1 cellular context compared by ENCODE assay signal in the genomic region with DNA sequence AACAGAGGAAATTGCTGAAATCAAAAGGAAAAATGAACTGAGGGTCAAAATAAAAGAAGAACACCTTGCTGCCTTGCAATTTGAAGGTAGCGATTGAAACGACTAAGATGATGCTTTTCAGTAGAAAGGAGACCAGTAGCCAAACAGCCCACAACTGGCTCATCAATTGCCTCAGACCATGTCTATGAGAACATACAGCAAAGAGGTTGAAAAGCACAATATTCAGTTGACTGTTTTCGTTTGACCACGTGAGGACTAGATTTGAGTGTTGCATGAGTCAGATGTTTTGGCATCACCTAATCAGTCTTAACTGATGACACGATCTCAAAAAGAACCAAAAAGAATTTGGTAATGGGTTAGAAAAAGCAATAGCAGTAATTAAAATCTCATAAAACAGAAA.
TF ChIP-seq lines count a peak whose summit lies in the region.

No MANE protein-coding gene starts in this region.

TF ChIP-seq in HepG2, 621 proteins besides CTCF, POLR2A, EP300 and RAD21:
- TF ChIP-seq, protein P1, sequence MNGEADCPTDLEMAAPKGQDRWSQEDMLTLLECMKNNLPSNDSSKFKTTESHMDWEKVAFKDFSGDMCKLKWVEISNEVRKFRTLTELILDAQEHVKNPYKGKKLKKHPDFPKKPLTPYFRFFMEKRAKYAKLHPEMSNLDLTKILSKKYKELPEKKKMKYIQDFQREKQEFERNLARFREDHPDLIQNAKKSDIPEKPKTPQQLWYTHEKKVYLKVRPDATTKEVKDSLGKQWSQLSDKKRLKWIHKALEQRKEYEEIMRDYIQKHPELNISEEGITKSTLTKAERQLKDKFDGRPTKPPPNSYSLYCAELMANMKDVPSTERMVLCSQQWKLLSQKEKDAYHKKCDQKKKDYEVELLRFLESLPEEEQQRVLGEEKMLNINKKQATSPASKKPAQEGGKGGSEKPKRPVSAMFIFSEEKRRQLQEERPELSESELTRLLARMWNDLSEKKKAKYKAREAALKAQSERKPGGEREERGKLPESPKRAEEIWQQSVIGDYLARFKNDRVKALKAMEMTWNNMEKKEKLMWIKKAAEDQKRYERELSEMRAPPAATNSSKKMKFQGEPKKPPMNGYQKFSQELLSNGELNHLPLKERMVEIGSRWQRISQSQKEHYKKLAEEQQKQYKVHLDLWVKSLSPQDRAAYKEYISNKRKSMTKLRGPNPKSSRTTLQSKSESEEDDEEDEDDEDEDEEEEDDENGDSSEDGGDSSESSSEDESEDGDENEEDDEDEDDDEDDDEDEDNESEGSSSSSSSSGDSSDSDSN (CRISPR knock-in tag; IDR thresholded peaks at IDR 0.05): no peak
- TF ChIP-seq, protein P2, sequence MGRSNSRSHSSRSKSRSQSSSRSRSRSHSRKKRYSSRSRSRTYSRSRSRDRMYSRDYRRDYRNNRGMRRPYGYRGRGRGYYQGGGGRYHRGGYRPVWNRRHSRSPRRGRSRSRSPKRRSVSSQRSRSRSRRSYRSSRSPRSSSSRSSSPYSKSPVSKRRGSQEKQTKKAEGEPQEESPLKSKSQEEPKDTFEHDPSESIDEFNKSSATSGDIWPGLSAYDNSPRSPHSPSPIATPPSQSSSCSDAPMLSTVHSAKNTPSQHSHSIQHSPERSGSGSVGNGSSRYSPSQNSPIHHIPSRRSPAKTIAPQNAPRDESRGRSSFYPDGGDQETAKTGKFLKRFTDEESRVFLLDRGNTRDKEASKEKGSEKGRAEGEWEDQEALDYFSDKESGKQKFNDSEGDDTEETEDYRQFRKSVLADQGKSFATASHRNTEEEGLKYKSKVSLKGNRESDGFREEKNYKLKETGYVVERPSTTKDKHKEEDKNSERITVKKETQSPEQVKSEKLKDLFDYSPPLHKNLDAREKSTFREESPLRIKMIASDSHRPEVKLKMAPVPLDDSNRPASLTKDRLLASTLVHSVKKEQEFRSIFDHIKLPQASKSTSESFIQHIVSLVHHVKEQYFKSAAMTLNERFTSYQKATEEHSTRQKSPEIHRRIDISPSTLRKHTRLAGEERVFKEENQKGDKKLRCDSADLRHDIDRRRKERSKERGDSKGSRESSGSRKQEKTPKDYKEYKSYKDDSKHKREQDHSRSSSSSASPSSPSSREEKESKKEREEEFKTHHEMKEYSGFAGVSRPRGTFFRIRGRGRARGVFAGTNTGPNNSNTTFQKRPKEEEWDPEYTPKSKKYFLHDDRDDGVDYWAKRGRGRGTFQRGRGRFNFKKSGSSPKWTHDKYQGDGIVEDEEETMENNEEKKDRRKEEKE (IDR thresholded peaks at IDR 0.05): no peak
- TF ChIP-seq TARDBP (CRISPR knock-in tag; IDR thresholded peaks at IDR 0.05) (no peak), RFXAP (CRISPR knock-in tag; IDR thresholded peaks at IDR 0.05; ENCODE audit: borderline replicate concordance) (no peak), FOSL2 (CRISPR knock-in tag; IDR thresholded peaks at IDR 0.05) (no peak), ZNF883 (CRISPR knock-in tag; IDR thresholded peaks at IDR 0.05; ENCODE audit: not compliant biosample characterization) (no peak), HDAC6 (IDR thresholded peaks at IDR 0.05; ENCODE audit: low read depth, low read length) (no peak), KLF13 (CRISPR knock-in tag; IDR thresholded peaks at IDR 0.05) (no peak), ZNF567 (CRISPR knock-in tag; IDR thresholded peaks at IDR 0.05; ENCODE audit: borderline replicate concordance) (no peak), ELF3 (CRISPR knock-in tag; IDR thresholded peaks at IDR 0.05) (no peak), SOX6 (IDR thresholded peaks at IDR 0.05) (no peak), SOX6 (CRISPR knock-in tag; IDR thresholded peaks at IDR 0.05) (no peak), SYNCRIP (IDR thresholded peaks at IDR 0.05; ENCODE audit: insufficient read depth, low read depth, low read length) (no peak), PAWR (CRISPR knock-in tag; IDR thresholded peaks at IDR 0.05; ENCODE audit: borderline replicate concordance) (no peak)
- TF ChIP-seq, protein P3, sequence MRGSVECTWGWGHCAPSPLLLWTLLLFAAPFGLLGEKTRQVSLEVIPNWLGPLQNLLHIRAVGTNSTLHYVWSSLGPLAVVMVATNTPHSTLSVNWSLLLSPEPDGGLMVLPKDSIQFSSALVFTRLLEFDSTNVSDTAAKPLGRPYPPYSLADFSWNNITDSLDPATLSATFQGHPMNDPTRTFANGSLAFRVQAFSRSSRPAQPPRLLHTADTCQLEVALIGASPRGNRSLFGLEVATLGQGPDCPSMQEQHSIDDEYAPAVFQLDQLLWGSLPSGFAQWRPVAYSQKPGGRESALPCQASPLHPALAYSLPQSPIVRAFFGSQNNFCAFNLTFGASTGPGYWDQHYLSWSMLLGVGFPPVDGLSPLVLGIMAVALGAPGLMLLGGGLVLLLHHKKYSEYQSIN (CRISPR knock-in tag; IDR thresholded peaks at IDR 0.05; ENCODE audit: borderline replicate concordance): no peak
- TF ChIP-seq, protein P4, sequence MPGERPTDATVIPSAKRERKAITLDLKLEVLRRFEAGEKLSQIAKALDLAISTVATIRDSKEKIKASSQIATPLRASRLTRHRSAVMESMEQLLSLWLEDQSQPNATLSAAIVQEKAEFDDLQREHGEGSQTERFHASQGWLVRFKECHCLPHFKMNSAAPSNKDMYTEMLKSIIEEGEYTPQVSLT (CRISPR knock-in tag; IDR thresholded peaks at IDR 0.05; ENCODE audit: borderline replicate concordance, low read depth): no peak
- TF ChIP-seq, protein P5, sequence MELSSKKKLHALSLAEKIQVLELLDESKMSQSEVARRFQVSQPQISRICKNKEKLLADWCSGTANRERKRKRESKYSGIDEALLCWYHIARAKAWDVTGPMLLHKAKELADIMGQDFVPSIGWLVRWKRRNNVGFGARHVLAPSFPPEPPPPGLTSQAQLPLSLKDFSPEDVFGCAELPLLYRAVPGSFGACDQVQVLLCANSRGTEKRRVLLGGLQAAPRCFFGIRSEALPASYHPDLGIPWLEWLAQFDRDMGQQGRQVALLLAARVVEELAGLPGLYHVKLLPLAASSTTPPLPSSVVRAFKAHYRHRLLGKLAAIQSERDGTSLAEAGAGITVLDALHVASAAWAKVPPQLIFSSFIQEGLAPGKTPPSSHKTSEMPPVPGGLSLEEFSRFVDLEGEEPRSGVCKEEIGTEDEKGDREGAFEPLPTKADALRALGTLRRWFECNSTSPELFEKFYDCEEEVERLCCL (CRISPR knock-in tag; IDR thresholded peaks at IDR 0.05; ENCODE audit: borderline replicate concordance): no peak
- TF ChIP-seq, protein P6, sequence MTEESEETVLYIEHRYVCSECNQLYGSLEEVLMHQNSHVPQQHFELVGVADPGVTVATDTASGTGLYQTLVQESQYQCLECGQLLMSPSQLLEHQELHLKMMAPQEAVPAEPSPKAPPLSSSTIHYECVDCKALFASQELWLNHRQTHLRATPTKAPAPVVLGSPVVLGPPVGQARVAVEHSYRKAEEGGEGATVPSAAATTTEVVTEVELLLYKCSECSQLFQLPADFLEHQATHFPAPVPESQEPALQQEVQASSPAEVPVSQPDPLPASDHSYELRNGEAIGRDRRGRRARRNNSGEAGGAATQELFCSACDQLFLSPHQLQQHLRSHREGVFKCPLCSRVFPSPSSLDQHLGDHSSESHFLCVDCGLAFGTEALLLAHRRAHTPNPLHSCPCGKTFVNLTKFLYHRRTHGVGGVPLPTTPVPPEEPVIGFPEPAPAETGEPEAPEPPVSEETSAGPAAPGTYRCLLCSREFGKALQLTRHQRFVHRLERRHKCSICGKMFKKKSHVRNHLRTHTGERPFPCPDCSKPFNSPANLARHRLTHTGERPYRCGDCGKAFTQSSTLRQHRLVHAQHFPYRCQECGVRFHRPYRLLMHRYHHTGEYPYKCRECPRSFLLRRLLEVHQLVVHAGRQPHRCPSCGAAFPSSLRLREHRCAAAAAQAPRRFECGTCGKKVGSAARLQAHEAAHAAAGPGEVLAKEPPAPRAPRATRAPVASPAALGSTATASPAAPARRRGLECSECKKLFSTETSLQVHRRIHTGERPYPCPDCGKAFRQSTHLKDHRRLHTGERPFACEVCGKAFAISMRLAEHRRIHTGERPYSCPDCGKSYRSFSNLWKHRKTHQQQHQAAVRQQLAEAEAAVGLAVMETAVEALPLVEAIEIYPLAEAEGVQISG (CRISPR knock-in tag; IDR thresholded peaks at IDR 0.05): no peak
- TF ChIP-seq, protein P7, sequence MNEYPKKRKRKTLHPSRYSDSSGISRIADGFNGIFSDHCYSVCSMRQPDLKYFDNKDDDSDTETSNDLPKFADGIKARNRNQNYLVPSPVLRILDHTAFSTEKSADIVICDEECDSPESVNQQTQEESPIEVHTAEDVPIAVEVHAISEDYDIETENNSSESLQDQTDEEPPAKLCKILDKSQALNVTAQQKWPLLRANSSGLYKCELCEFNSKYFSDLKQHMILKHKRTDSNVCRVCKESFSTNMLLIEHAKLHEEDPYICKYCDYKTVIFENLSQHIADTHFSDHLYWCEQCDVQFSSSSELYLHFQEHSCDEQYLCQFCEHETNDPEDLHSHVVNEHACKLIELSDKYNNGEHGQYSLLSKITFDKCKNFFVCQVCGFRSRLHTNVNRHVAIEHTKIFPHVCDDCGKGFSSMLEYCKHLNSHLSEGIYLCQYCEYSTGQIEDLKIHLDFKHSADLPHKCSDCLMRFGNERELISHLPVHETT (CRISPR knock-in tag; conservative IDR thresholded peaks at IDR 0.05): no peak
TF ChIP-seq in HepG2: peak in this region for 0.
